17 cellular contexts compared by ENCODE assay signal in genomic region chr12:99427104-99427503, GRCh38.
DNase-seq lines count a peak whose midpoint lies in the region; ATAC-seq, FAIRE-seq and TF ChIP-seq lines count a peak whose summit lies in the region.
"Had no signal": no experiment of that assay in that cellular context is flagged by ENCODE, and none has a peak within 500 bp of the region (broad histone marks: within the 10 kb centered on the region; RNA-seq: fewer than 3 reads in every experiment).

No MANE protein-coding gene starts in this region.

- no peaks in the 10 kb centered on the region for H3K9me3 ChIP-seq in transverse colon
- H3K9me3 ChIP-seq: Caco-2, tibial nerve had no signal

- no peaks in the 10 kb centered on the region for H3K4me1 ChIP-seq in transverse colon
- H3K4me1 ChIP-seq: Caco-2, tibial nerve had no signal

- in situ Hi-C loops in transverse colon (cut with MboI; ENCODE audit: low pct_ligation_motif_present in 1 of 4, low pct_unique_long_range_greater_than_20kb in 1 of 4, low sequenced_read_pairs in 3 of 4) = no loop called here

- H3K27ac ChIP-seq in coronary artery (no peak overlapping the region), transverse colon (no peak overlapping the region)
- H3K27ac ChIP-seq: tibial nerve had no signal

- WGBS in transverse colon (ENCODE audit: low coverage in 1 of 2), 2 donors = 43 to 44% methylated on average over 2 of the region's 2 CpGs

- no peak for TF ChIP-seq POLR2A in transverse colon (IDR thresholded peaks at IDR 0.05)

- intact Hi-C loops in transverse colon (cut with DNase I; ENCODE audit: low total_unique reads) = no loop called here

- ATAC-seq in GM19452 (IDR thresholded peaks at IDR 0.05; ENCODE audit: unreplicated experiment) (peak; percentile 70), HG02938 (IDR thresholded peaks at IDR 0.05; ENCODE audit: unreplicated experiment) (peak; percentile 82)
- ATAC-seq in stimulated activated naive CD8-positive, alpha-beta T cell treated with anti-CD3 and anti-CD28 coated beads, Interleukin-15, amount 100 ng/mL, for 72 hours = no peak
- ATAC-seq: activated CD4-positive, CD25-positive, alpha-beta regulatory T cell treated with anti-CD3 and anti-CD28 coated beads, Interleukin-2, amount 50 U/mL, for 24 hours; activated naive CD8-positive, alpha-beta T cell treated with anti-CD3 and anti-CD28 coated beads, Interleukin-2, amount 50 U/mL, for 24 hours; T-cell had no signal

- no peaks in the 10 kb centered on the region for H3K4me1 Mint-ChIP-seq in stimulated activated naive CD8-positive, alpha-beta T cell treated with anti-CD3 and anti-CD28 coated beads, Interleukin-15, amount 100 ng/mL, for 72 hours
- H3K4me1 Mint-ChIP-seq: activated naive CD8-positive, alpha-beta T cell treated with anti-CD3 and anti-CD28 coated beads, Interleukin-2, amount 50 U/mL, for 24 hours; T-cell had no signal

- no peaks in the 10 kb centered on the region for H3K27me3 ChIP-seq in transverse colon
- H3K27me3 ChIP-seq: tibial nerve had no signal

- no peak for DNase-seq in GM18507 (ENCODE audit: extremely low spot score, insufficient read length, low read depth)
- DNase-seq in NCI-H69 (lab: John Stamatoyannopoulos, UW) = peak; percentile 15
- DNase-seq in coronary artery (ENCODE audit: low spot score) = no peak
- DNase-seq in transverse colon = no peak
- no peak for DNase-seq in stimulated activated naive CD8-positive, alpha-beta T cell treated with anti-CD3 and anti-CD28 coated beads, Interleukin-15, amount 100 ng/mL, for 72 hours
- DNase-seq in activated naive CD4-positive, alpha-beta T cell (lab: John Stamatoyannopoulos, UW) = no peak
- DNase-seq: activated naive CD8-positive, alpha-beta T cell treated with anti-CD3 and anti-CD28 coated beads, Interleukin-2, amount 50 U/mL, for 24 hours; Caco-2; caudate nucleus; glutamatergic neuron; NCI-H446; T-cell had no signal

- peaks cover 4 to 14% of the 10 kb centered on the region in 2 donors for H3K9me3 Mint-ChIP-seq in stimulated activated naive CD8-positive, alpha-beta T cell treated with anti-CD3 and anti-CD28 coated beads, Interleukin-15, amount 100 ng/mL, for 72 hours

- no peak overlapping the region for H3K4me3 ChIP-seq in coronary artery
- no peak overlapping the region for H3K4me3 ChIP-seq in transverse colon
- H3K4me3 ChIP-seq: tibial nerve had no signal

- FAIRE-seq in GM18507 (lab: Jason Lieb, UNC) = peak; percentile 56
- FAIRE-seq: keratinocyte had no signal

- no peaks in the 10 kb centered on the region for H3K27me3 Mint-ChIP-seq in stimulated activated naive CD8-positive, alpha-beta T cell treated with anti-CD3 and anti-CD28 coated beads, Interleukin-15, amount 100 ng/mL, for 72 hours
- H3K27me3 Mint-ChIP-seq: activated naive CD8-positive, alpha-beta T cell treated with anti-CD3 and anti-CD28 coated beads, Interleukin-2, amount 50 U/mL, for 24 hours; T-cell had no signal

- H3K4me3 Mint-ChIP-seq in stimulated activated naive CD8-positive, alpha-beta T cell treated with anti-CD3 and anti-CD28 coated beads, Interleukin-15, amount 100 ng/mL, for 72 hours = no peak overlapping the region
- H3K4me3 Mint-ChIP-seq: activated naive CD8-positive, alpha-beta T cell treated with anti-CD3 and anti-CD28 coated beads, Interleukin-2, amount 50 U/mL, for 24 hours; T-cell had no signal

- TF ChIP-seq CTCF in coronary artery (IDR thresholded peaks at IDR 0.05) (no peak), transverse colon (IDR thresholded peaks at IDR 0.05) (no peak)

- H3K27ac Mint-ChIP-seq in stimulated activated naive CD8-positive, alpha-beta T cell treated with anti-CD3 and anti-CD28 coated beads, Interleukin-15, amount 100 ng/mL, for 72 hours = no peak overlapping the region
- H3K27ac Mint-ChIP-seq: activated naive CD8-positive, alpha-beta T cell treated with anti-CD3 and anti-CD28 coated beads, Interleukin-2, amount 50 U/mL, for 24 hours; T-cell had no signal

- no peaks in the 10 kb centered on the region for H3K36me3 ChIP-seq in transverse colon
- H3K36me3 ChIP-seq: tibial nerve had no signal

- TF ChIP-seq EP300 in transverse colon (IDR thresholded peaks at IDR 0.05; ENCODE audit: low read depth) = no peak
